In the genomic region with DNA sequence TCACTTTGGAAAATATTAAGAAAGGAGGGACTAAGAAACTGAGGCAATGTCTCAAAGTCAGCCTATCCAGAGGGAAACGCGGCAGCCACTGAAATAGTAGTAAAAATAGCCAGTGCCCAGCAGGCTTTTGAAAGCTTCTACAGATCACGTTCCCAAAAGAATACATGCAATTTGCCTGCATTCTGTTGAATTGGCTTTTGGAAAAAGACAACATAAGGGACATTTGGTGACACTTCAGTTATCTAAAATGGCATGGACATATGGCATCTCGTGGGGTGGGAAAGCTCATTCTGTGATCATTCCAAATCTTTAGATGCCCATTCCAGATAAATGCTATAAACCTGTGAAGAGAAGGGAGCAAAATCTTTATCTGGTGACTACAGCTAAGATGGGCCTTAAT, we compare ENCODE assay signal across 13 cellular contexts.
A peak's percentile ranks its signal among the peaks of the same experiment; 100 is the strongest.
DNase-seq lines count a peak whose midpoint lies in the region; ATAC-seq and TF ChIP-seq lines count a peak whose summit lies in the region.
"Had no signal": no experiment of that assay in that cellular context is flagged by ENCODE, and none has a peak within 500 bp of the region (broad histone marks: within the 10 kb centered on the region; RNA-seq: fewer than 3 reads in every experiment).

No MANE protein-coding gene starts in this region.

- no peak for ATAC-seq in right cardiac atrium
- ATAC-seq in GM18511 (IDR thresholded peaks at IDR 0.05; ENCODE audit: unreplicated experiment), result no peak

- H3K27ac ChIP-seq in right cardiac atrium (ENCODE audit: low read length), result peak overlapping the region; percentile 53
- H3K27ac ChIP-seq: BLaER1 treated with 17β-estradiol and CSF1 and Interleukin-3, amounts not matched to agents 10 nM and 100 nM had no signal

- H3K4me1 ChIP-seq in right cardiac atrium (ENCODE audit: control insufficient read depth, insufficient read depth, low read length), result peaks cover 3% of the 10 kb centered on the region
- H3K4me1 ChIP-seq: BLaER1 treated with 17β-estradiol and CSF1 and Interleukin-3, amounts not matched to agents 10 nM and 100 nM; HAP-1 had no signal

- no peaks in the 10 kb centered on the region for H3K27me3 ChIP-seq in right cardiac atrium (ENCODE audit: control insufficient read depth, insufficient read depth)
- H3K27me3 ChIP-seq: BLaER1 treated with 17β-estradiol and CSF1 and Interleukin-3, amounts not matched to agents 10 nM and 100 nM had no signal

- WGBS in right cardiac atrium, result 61% methylated on average over 4 of the region's 4 CpGs

- no peak overlapping the region for H3K4me3 ChIP-seq in right cardiac atrium (ENCODE audit: low read length)
- H3K4me3 ChIP-seq: BLaER1 treated with 17β-estradiol and CSF1 and Interleukin-3, amounts not matched to agents 10 nM and 100 nM; HAP-1 had no signal

- no peaks in the 10 kb centered on the region for H3K9me3 ChIP-seq in right cardiac atrium (ENCODE audit: control insufficient read depth, low read length)
- H3K9me3 ChIP-seq: BLaER1 treated with 17β-estradiol and CSF1 and Interleukin-3, amounts not matched to agents 10 nM and 100 nM; HAP-1 had no signal

- intact Hi-C loops in right cardiac atrium (cut with DNase I) (loop anchor here in 3 of 4 donors (10.0 kb wide), 1 partner anchor 78 kb away; a partner anchor contains a TSS), cardiac septum (cut with DNase I) (loop anchor here (5.0 kb wide), 1 partner anchor 61 kb away; no protein-coding TSS in a partner anchor)

- DNase-seq in NCI-H2171 treated with DMSO at 0.1 percent for 48 hours (lab: John Stamatoyannopoulos, UW) (peak; percentile 23), NCI-H2171 (lab: John Stamatoyannopoulos, UW) (no peak), right cardiac atrium (no peak), cardiac septum (ENCODE audit: low spot score) (no peak), cerebellar cortex (ENCODE audit: low spot score) (peak; percentile 95), NCI-H2081 (lab: John Stamatoyannopoulos, UW) (no peak), GM20000 (ENCODE audit: low spot score) (no peak)
- DNase-seq: ACHN; CD4-positive, CD25-positive, alpha-beta regulatory T cell; DMS79 had no signal

- no peak for TF ChIP-seq CTCF in GM20000 (IDR thresholded peaks at IDR 0.05; ENCODE audit: extremely low read depth, missing control alignments)

Comparison
In these comparisons a context has a peak if more than half of its experiments do, and no peak if none do; other contexts are left out.
1. DNase-seq: peak in NCI-H2171 treated with DMSO at 0.1 percent for 48 hours (single experiment) and cerebellar cortex (single experiment); none in NCI-H2171 (single experiment), right cardiac atrium (0 of 3), cardiac septum (single experiment), NCI-H2081 (0 of 2) and GM20000 (single experiment).